9 cellular contexts compared by ENCODE assay signal in genomic region chr3:124217542-124217941, GRCh38.
A peak's percentile ranks its signal among the peaks of the same experiment; 100 is the strongest.
DNase-seq lines count a peak whose midpoint lies in the region; ATAC-seq and TF ChIP-seq lines count a peak whose summit lies in the region.
"Had no signal": no experiment of that assay in that cellular context is flagged by ENCODE, and none has a peak within 500 bp of the region (broad histone marks: within the 10 kb centered on the region; RNA-seq: fewer than 3 reads in every experiment).

No MANE protein-coding gene starts in this region.

- H3K27me3 Mint-ChIP-seq in osteocyte (ENCODE audit: unreplicated experiment), result peaks cover 22% of the 10 kb centered on the region

- H3K36me3 Mint-ChIP-seq in osteocyte (ENCODE audit: unreplicated experiment), result no peaks in the 10 kb centered on the region
- H3K36me3 Mint-ChIP-seq: T-cell had no signal

- H3K27ac Mint-ChIP-seq in osteocyte (ENCODE audit: unreplicated experiment), result no peak overlapping the region
- H3K27ac Mint-ChIP-seq: T-cell had no signal

- ATAC-seq in GM18511 (IDR thresholded peaks at IDR 0.05; ENCODE audit: unreplicated experiment), result no peak
- ATAC-seq: T-cell had no signal

- H3K9me3 Mint-ChIP-seq in osteocyte (ENCODE audit: unreplicated experiment), result no peaks in the 10 kb centered on the region

- H3K4me1 Mint-ChIP-seq in osteocyte (ENCODE audit: unreplicated experiment), result no peaks in the 10 kb centered on the region
- H3K4me1 Mint-ChIP-seq: T-cell had no signal

- no peak overlapping the region for H3K4me3 ChIP-seq in epithelial cell of proximal tubule (ENCODE audit: low read depth, low read length)

- TF ChIP-seq CTCF in epithelial cell of proximal tubule (conservative IDR thresholded peaks at IDR 0.05; ENCODE audit: low read depth, low read length) (no peak), osteocyte (IDR thresholded peaks at IDR 0.05) (no peak)

- DNase-seq in NOMO-1 treated with DMSO at 0.1 percent for 48 hours (lab: John Stamatoyannopoulos, UW; ENCODE audit: unreplicated experiment), result peak; percentile 41
- DNase-seq in NOMO-1 treated with dmso at 0.1 percent for 144 hours (lab: John Stamatoyannopoulos, UW; ENCODE audit: unreplicated experiment), result no peak
- DNase-seq in OCI-M1 (lab: John Stamatoyannopoulos, UW), result peak; percentile 70
- DNase-seq in epithelial cell of proximal tubule (ENCODE audit: low read depth), result peak; percentile 19
- peak; percentile 87 for DNase-seq in osteocyte (ENCODE audit: extremely low spot score, unreplicated experiment)
- no peak for DNase-seq in NCI-H1105 treated with DMSO at 0.1 percent for 48 hours (lab: John Stamatoyannopoulos, UW)
- no peak for DNase-seq in GF-D8 (lab: John Stamatoyannopoulos, UW)

- no peak overlapping the region for H3K4me3 Mint-ChIP-seq in osteocyte (ENCODE audit: unreplicated experiment)
- H3K4me3 Mint-ChIP-seq: T-cell had no signal

Comparison
In these comparisons a context has a peak if more than half of its experiments do, and no peak if none do; other contexts are left out.
1. DNase-seq: peak in NOMO-1 treated with DMSO at 0.1 percent for 48 hours (single experiment), OCI-M1 (single experiment), epithelial cell of proximal tubule (single experiment) and osteocyte (single experiment); none in NOMO-1 treated with dmso at 0.1 percent for 144 hours (single experiment), NCI-H1105 treated with DMSO at 0.1 percent for 48 hours (single experiment) and GF-D8 (single experiment).